ENCODE assay signal across 26 cellular contexts in the genomic region with DNA sequence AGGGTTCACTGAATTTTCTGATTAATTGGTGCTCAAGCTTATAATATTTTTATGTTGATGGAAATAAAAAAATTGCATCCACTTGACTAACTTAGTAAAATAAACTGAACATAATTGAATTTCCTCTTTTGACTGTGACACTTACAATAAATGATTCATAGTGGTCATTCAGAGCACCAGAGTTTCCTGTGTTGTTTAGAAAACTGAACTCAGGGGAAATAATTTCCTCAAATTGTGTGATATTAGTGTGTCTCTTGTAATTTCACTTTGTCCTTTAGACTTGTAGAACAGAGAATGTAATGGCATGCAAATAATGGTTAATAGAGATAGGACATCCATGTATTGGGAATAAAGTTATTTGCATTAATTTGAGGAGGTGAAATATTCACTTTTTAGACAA.
A peak's percentile ranks its signal among the peaks of the same experiment; 100 is the strongest.
DNase-seq lines count a peak whose midpoint lies in the region; ATAC-seq, FAIRE-seq and TF ChIP-seq lines count a peak whose summit lies in the region.
"Had no signal": no experiment of that assay in that cellular context is flagged by ENCODE, and none has a peak within 500 bp of the region (broad histone marks: within the 10 kb centered on the region; RNA-seq: fewer than 3 reads in every experiment).

No MANE protein-coding gene starts in this region.

- POLR2A ChIA-PET in endothelial cell of umbilical vein (lab: Charles Lee) = no interaction called here

- intact Hi-C loops in endothelial cell of umbilical vein (cut with micrococcal nuclease) = no loop called here
- intact Hi-C loops in Right ventricle myocardium inferior (cut with DNase I) = no loop called here

- H3K27ac Mint-ChIP-seq in activated CD8-positive, alpha-beta memory T cell treated with anti-CD3 and anti-CD28 coated beads, Interleukin-2, amount 10 ng/mL, durations not matched to agents 7 days and 5 days = peak overlapping the region; percentile 71
- H3K27ac Mint-ChIP-seq in stimulated activated naive B cell treated with anti-CD40 and anti-IgM and Interleukin-4, amounts not matched to agents 10 μg/mL and 1 μg/mL and 100 μg/mL, for 72 hours = no peak overlapping the region
- H3K27ac Mint-ChIP-seq: nephron had no signal

- no peak for TF ChIP-seq POLR2A in endothelial cell of umbilical vein (IDR thresholded peaks at IDR 0.05; ENCODE audit: low read depth, low read length)

- no peak for TF ChIP-seq CTCF in endothelial cell of umbilical vein (IDR thresholded peaks at IDR 0.05; ENCODE audit: extremely low read depth in 1 of 2, insufficient read depth in 1 of 2, low read depth in 1 of 2, low read length in 2 of 2)

- no peaks in the 10 kb centered on the region for H3K9me1 ChIP-seq in endothelial cell of umbilical vein (replicated peaks; ENCODE audit: control insufficient read depth, extremely low read depth, insufficient read depth, low read length)

- H3K9ac ChIP-seq in endothelial cell of umbilical vein (replicated peaks; ENCODE audit: extremely low read depth, insufficient read depth, low read length) = no peak overlapping the region
- H3K9ac ChIP-seq: BLaER1 treated with 17β-estradiol and CSF1 and Interleukin-3, amounts not matched to agents 10 nM and 100 nM had no signal

- peaks cover 2% of the 10 kb centered on the region for H3K27me3 Mint-ChIP-seq in activated CD8-positive, alpha-beta memory T cell treated with anti-CD3 and anti-CD28 coated beads, Interleukin-2, amount 10 ng/mL, durations not matched to agents 7 days and 5 days
- no peaks in the 10 kb centered on the region for H3K27me3 Mint-ChIP-seq in stimulated activated naive B cell treated with anti-CD40 and anti-IgM and Interleukin-4, amounts not matched to agents 10 μg/mL and 1 μg/mL and 100 μg/mL, for 72 hours

- ATAC-seq in activated CD8-positive, alpha-beta memory T cell treated with anti-CD3 and anti-CD28 coated beads, Interleukin-2, amount 10 ng/mL, durations not matched to agents 7 days and 5 days = peak; percentile 80
- ATAC-seq in stimulated activated naive B cell treated with anti-CD40 and anti-IgM and Interleukin-4, amounts not matched to agents 10 μg/mL and 1 μg/mL and 100 μg/mL, for 72 hours (replicated peaks) = peak; percentile 65 to 68
- ATAC-seq in Right ventricle myocardium inferior = no peak
- ATAC-seq: gastrocnemius medialis had no signal

- no peak overlapping the region for H3K4me3 Mint-ChIP-seq in activated CD8-positive, alpha-beta memory T cell treated with anti-CD3 and anti-CD28 coated beads, Interleukin-2, amount 10 ng/mL, durations not matched to agents 7 days and 5 days
- no peak overlapping the region for H3K4me3 Mint-ChIP-seq in stimulated activated naive B cell treated with anti-CD40 and anti-IgM and Interleukin-4, amounts not matched to agents 10 μg/mL and 1 μg/mL and 100 μg/mL, for 72 hours
- H3K4me3 Mint-ChIP-seq: nephron had no signal

- no peak for FAIRE-seq in endothelial cell of umbilical vein (lab: Jason Lieb, UNC)
- FAIRE-seq: GM12891 had no signal

- no TSS peak for BruUV-seq in endothelial cell of umbilical vein (replicated peaks; lab: Mats Ljungman, UMichigan)

- DNase-seq in activated CD8-positive, alpha-beta memory T cell treated with anti-CD3 and anti-CD28 coated beads, Interleukin-2, amount 10 ng/mL, durations not matched to agents 7 days and 5 days = no peak
- no peak for DNase-seq in activated CD8-positive, alpha-beta memory T cell treated with anti-CD3 and anti-CD28 coated beads, Interleukin-2, amount 50 U/mL, for 48 hours
- DNase-seq in LHCN-M2 (ENCODE audit: low read depth) (peak; percentile 18), endothelial cell of umbilical vein (ENCODE audit: low read depth, low spot score) (peak; percentile 13), Ammon's horn (ENCODE audit: low spot score) (no peak), Right ventricle myocardium inferior (ENCODE audit: missing footprints) (no peak), islet precursor cell (no peak)
- no peak for DNase-seq in stimulated activated naive B cell treated with anti-CD40 and anti-IgM and Interleukin-4, amounts not matched to agents 10 μg/mL and 1 μg/mL and 100 μg/mL, for 72 hours
- DNase-seq: 8988T; activated CD4-positive, alpha-beta T cell treated with anti-CD3 and anti-CD28 coated beads for 48 hours; activated CD8-positive, alpha-beta memory T cell treated with anti-CD3 and anti-CD28 coated beads, Interleukin-2, amount 50 U/mL, for 4 hours; activated effector memory CD4-positive, alpha-beta T cell treated with anti-CD3 and anti-CD28 coated beads, Interleukin-2, amount 50 U/mL, for 16 hours; gastrocnemius medialis; mesendoderm; MG63; NCI-H345; stimulated activated CD4-positive, alpha-beta T cell treated with anti-CD3 and anti-CD28 coated beads, Interleukin-4, amount 100 ng/mL, for 1 hour; substantia nigra; SW 1271; uterus had no signal

- H3K4me1 Mint-ChIP-seq in activated CD8-positive, alpha-beta memory T cell treated with anti-CD3 and anti-CD28 coated beads, Interleukin-2, amount 10 ng/mL, durations not matched to agents 7 days and 5 days = peaks cover 17% of the 10 kb centered on the region
- H3K4me1 Mint-ChIP-seq in stimulated activated naive B cell treated with anti-CD40 and anti-IgM and Interleukin-4, amounts not matched to agents 10 μg/mL and 1 μg/mL and 100 μg/mL, for 72 hours = peaks cover 2 to 9% of the 10 kb centered on the region in 2 donors
- H3K4me1 Mint-ChIP-seq: nephron had no signal

- H2AFZ ChIP-seq in endothelial cell of umbilical vein (ENCODE audit: low read depth, low read length) = no peak overlapping the region

- H3K27me3 ChIP-seq in endothelial cell of umbilical vein (ENCODE audit: control insufficient read depth in 2 of 2, insufficient read depth in 2 of 2, low read length in 2 of 2) = no peaks in the 10 kb centered on the region
- H3K27me3 ChIP-seq: BLaER1 treated with 17β-estradiol and CSF1 and Interleukin-3, amounts not matched to agents 10 nM and 100 nM; gastrocnemius medialis; MG63; uterus had no signal

- H3K4me1 ChIP-seq in endothelial cell of umbilical vein (ENCODE audit: control insufficient read depth, extremely low read depth, insufficient read depth, low read length) = peaks cover 8% of the 10 kb centered on the region
- H3K4me1 ChIP-seq: gastrocnemius medialis, prostate gland, uterus had no signal

- CTCF ChIA-PET in activated CD8-positive, alpha-beta memory T cell treated with anti-CD3 and anti-CD28 coated beads, Interleukin-2, amount 10 ng/mL, durations not matched to agents 7 days and 5 days (lab: Charles Lee) = interaction anchor here (0.8 to 1.7 kb wide), 2 partner anchors 319 to 321 kb away, joined by 3 to 4 read pairs; no protein-coding TSS in a partner anchor
- CTCF ChIA-PET in endothelial cell of umbilical vein (lab: Charles Lee) = no interaction called here

- dilution Hi-C loops in endothelial cell of umbilical vein (cut with MboI; ENCODE audit: extremely low pct_ligation_motif_present, low sequenced_read_pairs) = no loop called here

- H3K9me3 Mint-ChIP-seq in activated CD8-positive, alpha-beta memory T cell treated with anti-CD3 and anti-CD28 coated beads, Interleukin-2, amount 10 ng/mL, durations not matched to agents 7 days and 5 days (ENCODE audit: low read depth) = peaks cover 2% of the 10 kb centered on the region
- peaks cover 0 to 2% of the 10 kb centered on the region in 2 donors for H3K9me3 Mint-ChIP-seq in stimulated activated naive B cell treated with anti-CD40 and anti-IgM and Interleukin-4, amounts not matched to agents 10 μg/mL and 1 μg/mL and 100 μg/mL, for 72 hours

- peak overlapping the region; percentile 16 for H3K4me2 ChIP-seq in endothelial cell of umbilical vein (ENCODE audit: insufficient read depth, low read length)

- no peaks in the 10 kb centered on the region for H3K36me3 ChIP-seq in endothelial cell of umbilical vein (ENCODE audit: control insufficient read depth in 2 of 2, extremely low read depth in 1 of 2, insufficient read depth in 2 of 2, low read length in 2 of 2)
- H3K36me3 ChIP-seq: BLaER1 treated with 17β-estradiol and CSF1 and Interleukin-3, amounts not matched to agents 10 nM and 100 nM; gastrocnemius medialis; MG63; prostate gland; uterus had no signal

- H3K4me3 ChIP-seq in endothelial cell of umbilical vein (replicated peaks in 1 of 3; ENCODE audit: insufficient read depth in 1 of 3, low read depth in 1 of 3, low read length in 3 of 3) = no peak overlapping the region
- H3K4me3 ChIP-seq: BLaER1 treated with 17β-estradiol and CSF1 and Interleukin-3, amounts not matched to agents 10 nM and 100 nM; gastrocnemius medialis; MG63; prostate gland; skin epidermis; uterus had no signal

- no peaks in the 10 kb centered on the region for H3K79me2 ChIP-seq in endothelial cell of umbilical vein (ENCODE audit: control insufficient read depth, insufficient read depth, low read length)

- H3K27ac ChIP-seq in endothelial cell of umbilical vein (ENCODE audit: insufficient read depth, low read depth, low read length) = no peak overlapping the region
- H3K27ac ChIP-seq: epithelial cell of prostate, gastrocnemius medialis, prostate gland, uterus had no signal

- H3K9me3 ChIP-seq in endothelial cell of umbilical vein (replicated peaks; ENCODE audit: control insufficient read depth, insufficient read depth, low read length) = no peaks in the 10 kb centered on the region
- H3K9me3 ChIP-seq: gastrocnemius medialis, MG63, prostate gland, uterus had no signal

- no peaks in the 10 kb centered on the region for H4K20me1 ChIP-seq in endothelial cell of umbilical vein (replicated peaks; ENCODE audit: control insufficient read depth, extremely low read depth, insufficient read depth, low read length)
- H4K20me1 ChIP-seq: BLaER1 treated with 17β-estradiol and CSF1 and Interleukin-3, amounts not matched to agents 10 nM and 100 nM had no signal

- H3K36me3 Mint-ChIP-seq in activated CD8-positive, alpha-beta memory T cell treated with anti-CD3 and anti-CD28 coated beads, Interleukin-2, amount 10 ng/mL, durations not matched to agents 7 days and 5 days = peaks cover 3% of the 10 kb centered on the region
- H3K36me3 Mint-ChIP-seq in stimulated activated naive B cell treated with anti-CD40 and anti-IgM and Interleukin-4, amounts not matched to agents 10 μg/mL and 1 μg/mL and 100 μg/mL, for 72 hours = peaks cover 0 to 3% of the 10 kb centered on the region in 2 donors

TF ChIP-seq in endothelial cell of umbilical vein, 7 proteins besides CTCF, POLR2A, EP300 and RAD21:
- no peak for TF ChIP-seq JUN (IDR thresholded peaks at IDR 0.05; ENCODE audit: borderline replicate concordance, insufficient read depth, insufficient read length, low read depth)
- peak; percentile 23 for TF ChIP-seq FOS (IDR thresholded peaks at IDR 0.05; ENCODE audit: borderline replicate concordance, insufficient read depth, low read length)

Comparison
In these comparisons a context has a peak if more than half of its experiments do, and no peak if none do; other contexts are left out.
1. DNase-seq: peak in LHCN-M2 (single experiment) and endothelial cell of umbilical vein (single experiment); none in activated CD8-positive, alpha-beta memory T cell treated with anti-CD3 and anti-CD28 coated beads, Interleukin-2, amount 10 ng/mL, durations not matched to agents 7 days and 5 days (single experiment), activated CD8-positive, alpha-beta memory T cell treated with anti-CD3 and anti-CD28 coated beads, Interleukin-2, amount 50 U/mL, for 48 hours (single experiment), stimulated activated naive B cell treated with anti-CD40 and anti-IgM and Interleukin-4, amounts not matched to agents 10 μg/mL and 1 μg/mL and 100 μg/mL, for 72 hours (single experiment), Ammon's horn (single experiment), Right ventricle myocardium inferior (single experiment) and islet precursor cell (single experiment).